Comparison of ENCODE assay signal across 1 cellular context in genomic region chr21:39374046-39374445, GRCh38.
TF ChIP-seq lines count a peak whose summit lies in the region.

No MANE protein-coding gene starts in this region.

TF ChIP-seq in GM23338, 12 proteins besides CTCF, POLR2A, EP300 and RAD21 (continued from another document):
- TF ChIP-seq ZNF462 (CRISPR knock-in tag; IDR thresholded peaks at IDR 0.05) (no peak), ZNF331 (CRISPR knock-in tag; IDR thresholded peaks at IDR 0.05; ENCODE audit: low read depth) (no peak), REST (IDR thresholded peaks at IDR 0.05; ENCODE audit: unreplicated experiment) (no peak), EZH2 (IDR thresholded peaks at IDR 0.05; ENCODE audit: low read depth, unreplicated experiment) (no peak), STAT1 (IDR thresholded peaks at IDR 0.05; ENCODE audit: unreplicated experiment) (no peak)
TF ChIP-seq in GM23338: peak in this region for 0.
